9 cellular contexts compared by ENCODE assay signal in genomic region chr6:145756170-145756662, GRCh38. TPM values are rescaled to one million over a fixed set of nuclear protein-coding genes. Genes with fewer than 3 reads are reported as not detected.
DNase-seq lines count a peak whose midpoint lies in the region; ATAC-seq and TF ChIP-seq lines count a peak whose summit lies in the region.
"Had no signal": no experiment of that assay in that cellular context is flagged by ENCODE, and none has a peak within 500 bp of the region (broad histone marks: within the 10 kb centered on the region; RNA-seq: fewer than 3 reads in every experiment).

No MANE protein-coding gene starts in this region.

- peak; percentile 88 for DNase-seq in BJ (ENCODE audit: low read depth)
- DNase-seq in Kasumi-1 (lab: John Stamatoyannopoulos, UW) = peak; percentile 40 to 41
- DNase-seq in adrenal gland = peak; percentile 16 to 71 (median 37)
- peak; percentile 20 for DNase-seq in left kidney (ENCODE audit: low read depth, low spot score)
- no peak for DNase-seq in stimulated activated CD4-positive, alpha-beta T cell treated with anti-CD3 and anti-CD28 coated beads, Interleukin-4, amount 100 ng/mL, for 4 hours
- DNase-seq in GM19240 (ENCODE audit: insufficient read length, low spot score) = no peak
- no peak for DNase-seq in activated naive CD4-positive, alpha-beta T cell (lab: John Stamatoyannopoulos, UW)
- DNase-seq: activated effector memory CD4-positive, alpha-beta T cell treated with Interleukin-2 at 50 U/mL for 16 hours had no signal

- no peak overlapping the region for H3K4me3 ChIP-seq in BJ (ENCODE audit: low read depth, low read length)
- H3K4me3 ChIP-seq in adrenal gland = no peak overlapping the region

- no peak for TF ChIP-seq CTCF in BJ (IDR thresholded peaks at IDR 0.05; ENCODE audit: insufficient read depth, low read depth, low read length)
- no peak for TF ChIP-seq CTCF in adrenal gland (IDR thresholded peaks at IDR 0.05)

- H3K36me3 ChIP-seq in BJ (ENCODE audit: control insufficient read depth, insufficient read depth, low read length) (no peaks in the 10 kb centered on the region), adrenal gland (replicated peaks in 1 of 2) (no peaks in the 10 kb centered on the region)

- no peaks in the 10 kb centered on the region for H3K4me1 ChIP-seq in adrenal gland (replicated peaks in 1 of 2)

- H3K9me3 ChIP-seq in adrenal gland (replicated peaks in 1 of 3) = no peaks in the 10 kb centered on the region

- WGBS in adrenal gland, 4 donors = 10 to 56% (median 35%) methylated on average over 1 of the region's 1 CpG

- POLR2A ChIA-PET in BJ (lab: Charles Lee) = no interaction called here

- TF ChIP-seq POLR2A in adrenal gland (IDR thresholded peaks at IDR 0.05) = no peak

- H3K27me3 ChIP-seq in BJ (ENCODE audit: control insufficient read depth, insufficient read depth, low read length) = no peaks in the 10 kb centered on the region
- H3K27me3 ChIP-seq in adrenal gland = no peaks in the 10 kb centered on the region

- intact Hi-C loops in adrenal gland (cut with DNase I) = no loop called here

- H3K27ac ChIP-seq in adrenal gland = no peak overlapping the region

- CTCF ChIA-PET in BJ (lab: Yijun Ruan, JAX) = no interaction called here

- ATAC-seq in GM21825 (IDR thresholded peaks at IDR 0.05; ENCODE audit: unreplicated experiment) = no peak

RNA-seq across cellular contexts. Expression of gene EPM2A, which starts 20.9 kb away (rescaled TPM):
- polyA plus RNA-seq in BJ (2011; rRNA removed) (6.4 and 6.5 TPM in 2 replicates), adrenal gland (10 to 100 TPM in 1 of 3 donors, 1 to 10 TPM in 2; 3.8 to 14.2 (median 4.8) TPM)
- 3.2 and 4.3 TPM in 2 replicates for polyA minus RNA-seq in BJ (2011; rRNA and poly(A)+ RNA removed)
- total RNA-seq in adrenal gland = 10 to 100 TPM; 10.2 to 32.8 (median 13.3) TPM

RNA-seq across cellular contexts. Expression of gene FBXO30, which starts 58.4 kb away (rescaled TPM):
- polyA plus RNA-seq in BJ (2011; rRNA removed) (3.5 and 7.3 TPM in 2 replicates), adrenal gland (10 to 100 TPM in 1 of 3 donors, 1 to 10 TPM in 2; 3.8 to 10.4 (median 4.7) TPM)
- 6.4 and 8.3 TPM in 2 replicates for polyA minus RNA-seq in BJ (2011; rRNA and poly(A)+ RNA removed)
- total RNA-seq in adrenal gland = 10 to 100 TPM in 1 of 8 donors, 1 to 10 TPM in 7; 4.4 to 10.5 (median 8.3) TPM

Comparison
In these comparisons a context has a peak if more than half of its experiments do, and no peak if none do; other contexts are left out.
1. DNase-seq: peak in BJ (single experiment), Kasumi-1 (2 of 2), adrenal gland (7 of 7) and left kidney (single experiment); none in stimulated activated CD4-positive, alpha-beta T cell treated with anti-CD3 and anti-CD28 coated beads, Interleukin-4, amount 100 ng/mL, for 4 hours (0 of 2), GM19240 (single experiment) and activated naive CD4-positive, alpha-beta T cell (0 of 4).